In the genomic region with DNA sequence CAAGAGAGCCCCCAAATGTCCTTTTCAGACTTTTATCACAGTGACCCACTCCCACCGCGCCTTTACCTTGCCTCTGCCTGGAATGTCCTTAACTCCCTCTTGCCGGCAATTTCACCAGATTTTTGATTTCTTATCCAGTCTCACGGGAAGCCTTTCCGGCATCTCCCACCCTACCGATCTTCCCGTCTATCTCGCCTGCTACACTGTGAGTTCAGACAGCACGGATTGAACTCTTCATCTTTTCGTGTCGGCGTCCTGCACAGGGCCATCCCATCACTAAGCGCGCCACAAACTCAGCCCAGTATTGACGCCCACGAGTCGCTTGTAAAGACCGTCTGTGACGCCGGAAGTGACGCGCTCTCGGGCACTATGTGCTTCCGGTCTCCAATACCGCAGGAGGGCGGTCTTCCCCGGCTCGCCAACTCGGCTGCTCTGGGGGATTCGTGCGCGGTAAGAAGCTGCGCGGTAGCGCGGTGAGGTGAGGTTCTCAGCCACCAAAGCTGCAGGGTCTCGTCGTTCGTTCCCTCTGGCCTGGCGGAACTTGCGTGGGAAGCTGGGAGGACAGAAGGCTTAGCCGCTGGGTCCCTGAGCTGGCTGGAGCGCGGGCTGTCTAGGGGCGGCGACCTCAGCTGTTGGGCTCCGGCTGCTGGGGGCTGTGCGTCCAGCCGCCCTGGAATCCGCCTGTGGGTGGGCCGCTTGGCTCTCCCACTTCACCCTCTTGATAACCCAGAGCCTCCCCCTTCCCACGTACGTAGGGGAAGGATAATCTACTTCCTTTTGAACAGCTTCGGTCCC, we compare ENCODE assay signal across 8 cellular contexts. TPM values are rescaled to one million over a fixed set of nuclear protein-coding genes. Genes with fewer than 3 reads are reported as not detected.
A peak's percentile ranks its signal among the peaks of the same experiment; 100 is the strongest.
DNase-seq lines count a peak whose midpoint lies in the region; ATAC-seq and TF ChIP-seq lines count a peak whose summit lies in the region.

A gene with protein sequence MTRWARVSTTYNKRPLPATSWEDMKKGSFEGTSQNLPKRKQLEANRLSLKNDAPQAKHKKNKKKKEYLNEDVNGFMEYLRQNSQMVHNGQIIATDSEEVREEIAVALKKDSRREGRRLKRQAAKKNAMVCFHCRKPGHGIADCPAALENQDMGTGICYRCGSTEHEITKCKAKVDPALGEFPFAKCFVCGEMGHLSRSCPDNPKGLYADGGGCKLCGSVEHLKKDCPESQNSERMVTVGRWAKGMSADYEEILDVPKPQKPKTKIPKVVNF (plus strand): TSS at position 367 of the 795 bp plus-strand sequence. CDS start 3,171 bp downstream, outside the sequence.

- peaks cover 15% of the 10 kb centered on the region for H3K36me3 ChIP-seq in KOPT-K1 (ENCODE audit: insufficient read depth, low read length)
- peaks cover 0 to 9% (median 0%) of the 10 kb centered on the region in 3 donors for H3K36me3 ChIP-seq in esophagus squamous epithelium

- peak; percentile 98 for DNase-seq in Daoy (ENCODE audit: low read depth)
- peak; percentile 97 for DNase-seq in RKO (ENCODE audit: low spot score)
- peak; percentile 85 for DNase-seq in activated T-helper 1 cell treated with Interleukin-2 at 50 U/mL for 16 hours (ENCODE audit: low read depth)
- peak; percentile 80 for DNase-seq in esophagus squamous epithelium (lab: John Stamatoyannopoulos, UW)
- peak; percentile 96 for DNase-seq in myocyte (ENCODE audit: low read depth)
- peak; percentile 86 to 90 for DNase-seq in stimulated activated CD8-positive, alpha-beta memory T cell treated with anti-CD3 and anti-CD28 coated beads, Interleukin-7, amount 100 ng/mL, for 48 hours (ENCODE audit: extremely low read depth in 1 of 2, low read depth in 1 of 2)

- peak within 1 kb of the TSS; percentile 71 to 96 (median 86) for H3K4me3 ChIP-seq in esophagus squamous epithelium

- H3K27ac ChIP-seq in KOPT-K1 (ENCODE audit: low read depth, low read length, poor library complexity, severe bottlenecking) (peak within 1 kb of the TSS; percentile 85), esophagus squamous epithelium (peak within 1 kb of the TSS; percentile 90 to 95 (median 92))

- peak in 2 of 4 donors; percentile 77 to 84 for TF ChIP-seq POLR2A in esophagus squamous epithelium (IDR thresholded peaks at IDR 0.05)

- 0% methylated on average over 17 to 35 of the region's 54 CpGs for WGBS in esophagus squamous epithelium, 2 donors

- ATAC-seq in GM21786 (IDR thresholded peaks at IDR 0.05; ENCODE audit: unreplicated experiment) = peak; percentile 97

- peaks cover 20 to 42% (median 29%) of the 10 kb centered on the region in 3 donors for H3K4me1 ChIP-seq in esophagus squamous epithelium

- no peaks in the 10 kb centered on the region for H3K9me3 ChIP-seq in KOPT-K1 (ENCODE audit: insufficient read depth, low read length, poor library complexity, severe bottlenecking)
- H3K9me3 ChIP-seq in esophagus squamous epithelium = no peaks in the 10 kb centered on the region

- H3K27me3 ChIP-seq in esophagus squamous epithelium = no peaks in the 10 kb centered on the region

- peak in 5 of 6 experiments; percentile 15 to 58 (median 27) for TF ChIP-seq CTCF in esophagus squamous epithelium (IDR thresholded peaks at IDR 0.05)

- intact Hi-C loops in esophagus squamous epithelium (cut with DNase I) = no loop called here

RNA-seq across cellular contexts. Expression of the gene that starts here (rescaled TPM):
- 46.6 and 49.0 TPM in 2 replicates for total RNA-seq in Daoy (2014; rRNA removed; shearing (Covaris generic))
- total RNA-seq in esophagus squamous epithelium (10 to 100 TPM; 18.3 to 23.6 (median 19.6) TPM), myocyte (20.7 and 24.6 TPM in 2 replicates)
- polyA plus RNA-seq in myocyte (2012) = 16.8 TPM

Comparison
In these comparisons a context has a peak if more than half of its experiments do, and no peak if none do; other contexts are left out.
1. Peak in every context shown above with its lines: DNase-seq, ATAC-seq, H3K4me3 ChIP-seq and H3K27ac ChIP-seq.